Comparison of ENCODE assay signal across 1 cellular context in genomic region chr17:59845595-59846390, GRCh38.
TF ChIP-seq lines count a peak whose summit lies in the region.

No MANE protein-coding gene starts in this region.

TF ChIP-seq in K562, 482 proteins besides CTCF, POLR2A, EP300 and RAD21 (continued from another document and continues in another):
- TF ChIP-seq, protein P1, sequence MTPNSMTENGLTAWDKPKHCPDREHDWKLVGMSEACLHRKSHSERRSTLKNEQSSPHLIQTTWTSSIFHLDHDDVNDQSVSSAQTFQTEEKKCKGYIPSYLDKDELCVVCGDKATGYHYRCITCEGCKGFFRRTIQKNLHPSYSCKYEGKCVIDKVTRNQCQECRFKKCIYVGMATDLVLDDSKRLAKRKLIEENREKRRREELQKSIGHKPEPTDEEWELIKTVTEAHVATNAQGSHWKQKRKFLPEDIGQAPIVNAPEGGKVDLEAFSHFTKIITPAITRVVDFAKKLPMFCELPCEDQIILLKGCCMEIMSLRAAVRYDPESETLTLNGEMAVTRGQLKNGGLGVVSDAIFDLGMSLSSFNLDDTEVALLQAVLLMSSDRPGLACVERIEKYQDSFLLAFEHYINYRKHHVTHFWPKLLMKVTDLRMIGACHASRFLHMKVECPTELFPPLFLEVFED (CRISPR knock-in tag; conservative IDR thresholded peaks at IDR 0.05): 0 out of 2 replicates have a peak, but pooled peaks have one; percentile 11
- TF ChIP-seq PRDM10 (IDR thresholded peaks at IDR 0.05; ENCODE audit: partially characterized antibody) (no peak), GABPB1 (CRISPR knock-in tag; IDR thresholded peaks at IDR 0.05) (no peak), ZNF165 (CRISPR knock-in tag; IDR thresholded peaks at IDR 0.05; ENCODE audit: borderline replicate concordance) (no peak), RFX5 (IDR thresholded peaks at IDR 0.05; ENCODE audit: low read depth, low read length) (no peak), FOXP1 (CRISPR knock-in tag; IDR thresholded peaks at IDR 0.05) (0 out of 2 replicates have a peak, but pooled peaks have one; percentile 35), MYNN (IDR thresholded peaks at IDR 0.05) (no peak), MYNN (CRISPR knock-in tag; IDR thresholded peaks at IDR 0.05) (no peak), ZFP36 (IDR thresholded peaks at IDR 0.05; ENCODE audit: low read depth, low read length, partially characterized antibody) (no peak), GATAD2A (IDR thresholded peaks at IDR 0.05) (no peak), ZNF561 (CRISPR knock-in tag; conservative IDR thresholded peaks at IDR 0.05) (no peak; the same call in 1 of the 2 replicates), SP2 (IDR thresholded peaks at IDR 0.05; ENCODE audit: extremely low read depth, low read depth, low read length, poor library complexity, severe bottlenecking) (no peak), ZNF253 (CRISPR knock-in tag; conservative IDR thresholded peaks at IDR 0.05) (no peak), MCM3 (IDR thresholded peaks at IDR 0.05) (no peak), ATF3 (IDR thresholded peaks at IDR 0.05) (no peak), ATF3 (CRISPR knock-in tag; conservative IDR thresholded peaks at IDR 0.05) (no peak), KAT2B (IDR thresholded peaks at IDR 0.05; ENCODE audit: low read depth, low read length) (no peak), ZNF3 (CRISPR knock-in tag; IDR thresholded peaks at IDR 0.05) (no peak), ZKSCAN8 (CRISPR knock-in tag; IDR thresholded peaks at IDR 0.05) (peak; percentile 85), ZNF766 (CRISPR knock-in tag; conservative IDR thresholded peaks at IDR 0.05) (no peak), CLOCK (CRISPR knock-in tag; IDR thresholded peaks at IDR 0.05; ENCODE audit: borderline replicate concordance) (no peak), CEBPB (tag; IDR thresholded peaks at IDR 0.05) (no peak), PTRF (tag; IDR thresholded peaks at IDR 0.05) (no peak), ZNF431 (CRISPR knock-in tag; IDR thresholded peaks at IDR 0.05) (no peak), ZNF586 (CRISPR knock-in tag; conservative IDR thresholded peaks at IDR 0.05) (no peak), SUPT5H (IDR thresholded peaks at IDR 0.05) (0 out of 2 replicates have a peak, but pooled peaks have one; percentile 8), ZNF696 (CRISPR knock-in tag; conservative IDR thresholded peaks at IDR 0.05) (no peak), ZNF740 (CRISPR knock-in tag; IDR thresholded peaks at IDR 0.05) (no peak), ZNF740 (tag; IDR thresholded peaks at IDR 0.05) (no peak), SRF (CRISPR knock-in tag; IDR thresholded peaks at IDR 0.05) (no peak), TAF7 (tag; IDR thresholded peaks at IDR 0.05) (no peak), PCBP1 (IDR thresholded peaks at IDR 0.05; ENCODE audit: low read depth, low read length, poor library complexity, severe bottlenecking) (no peak), SMARCB1 (IDR thresholded peaks at IDR 0.05; ENCODE audit: insufficient read length, low read depth) (no peak), DPF2 (IDR thresholded peaks at IDR 0.05) (no peak), ZNF24 (IDR thresholded peaks at IDR 0.05) (no peak), ZNF239 (CRISPR knock-in tag; IDR thresholded peaks at IDR 0.05) (no peak), ZNF12 (CRISPR knock-in tag; IDR thresholded peaks at IDR 0.05) (no peak), ZNF175 (CRISPR knock-in tag; IDR thresholded peaks at IDR 0.05; ENCODE audit: low read depth) (no peak), ZBTB1 (CRISPR knock-in tag; IDR thresholded peaks at IDR 0.05; ENCODE audit: borderline replicate concordance, low read depth) (no peak), YY1 (IDR thresholded peaks at IDR 0.05; ENCODE audit: borderline replicate concordance in 1 of 3, control insufficient read depth in 1 of 3, extremely low read depth in 1 of 3, insufficient read depth in 3 of 3, insufficient read length in 1 of 3, insufficient replicate concordance in 2 of 3, low read depth in 1 of 3, low read length in 2 of 3) (no peak), NCOA4 (IDR thresholded peaks at IDR 0.05; ENCODE audit: partially characterized antibody) (no peak), RFX1 (IDR thresholded peaks at IDR 0.05) (no peak), PML (IDR thresholded peaks at IDR 0.05; ENCODE audit: low read length) (peak; percentile 42; the same call in 1 of the 2 replicates), CBX8 (IDR thresholded peaks at IDR 0.05; ENCODE audit: borderline replicate concordance, extremely low read depth, low read depth, low read length, poor library complexity, severe bottlenecking) (no peak), CTBP1 (IDR thresholded peaks at IDR 0.05; ENCODE audit: borderline replicate concordance) (no peak), LCOR (CRISPR knock-in tag; IDR thresholded peaks at IDR 0.05) (0 out of 2 replicates have a peak, but pooled peaks have one; percentile 63), HDAC8 (tag; IDR thresholded peaks at IDR 0.05) (no peak), ZNF146 (CRISPR knock-in tag; IDR thresholded peaks at IDR 0.05; ENCODE audit: unreplicated experiment) (no peak), CCAR2 (IDR thresholded peaks at IDR 0.05; ENCODE audit: low read depth, low read length) (no peak), MXI1 (IDR thresholded peaks at IDR 0.05; ENCODE audit: low read depth, low read length) (no peak), MEF2A (IDR thresholded peaks at IDR 0.05; ENCODE audit: control insufficient read depth, low read depth, low read length) (no peak), RBM34 (IDR thresholded peaks at IDR 0.05; ENCODE audit: borderline replicate concordance, insufficient read depth, low read length) (no peak), NFATC3 (IDR thresholded peaks at IDR 0.05) (0 out of 2 replicates have a peak, but pooled peaks have one; percentile 30), TCF3 (CRISPR knock-in tag; IDR thresholded peaks at IDR 0.05) (no peak), RFX7 (CRISPR knock-in tag; IDR thresholded peaks at IDR 0.05) (no peak), ZNF830 (CRISPR knock-in tag; IDR thresholded peaks at IDR 0.05) (no peak), IRF2 (CRISPR knock-in tag; IDR thresholded peaks at IDR 0.05) (no peak)
- TF ChIP-seq, protein P2, sequence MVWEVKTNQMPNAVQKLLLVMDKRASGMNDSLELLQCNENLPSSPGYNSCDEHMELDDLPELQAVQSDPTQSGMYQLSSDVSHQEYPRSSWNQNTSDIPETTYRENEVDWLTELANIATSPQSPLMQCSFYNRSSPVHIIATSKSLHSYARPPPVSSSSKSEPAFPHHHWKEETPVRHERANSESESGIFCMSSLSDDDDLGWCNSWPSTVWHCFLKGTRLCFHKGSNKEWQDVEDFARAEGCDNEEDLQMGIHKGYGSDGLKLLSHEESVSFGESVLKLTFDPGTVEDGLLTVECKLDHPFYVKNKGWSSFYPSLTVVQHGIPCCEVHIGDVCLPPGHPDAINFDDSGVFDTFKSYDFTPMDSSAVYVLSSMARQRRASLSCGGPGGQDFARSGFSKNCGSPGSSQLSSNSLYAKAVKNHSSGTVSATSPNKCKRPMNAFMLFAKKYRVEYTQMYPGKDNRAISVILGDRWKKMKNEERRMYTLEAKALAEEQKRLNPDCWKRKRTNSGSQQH (CRISPR knock-in tag; IDR thresholded peaks at IDR 0.05): no peak; the same call in 1 of the 2 replicates
- TF ChIP-seq, protein P3, sequence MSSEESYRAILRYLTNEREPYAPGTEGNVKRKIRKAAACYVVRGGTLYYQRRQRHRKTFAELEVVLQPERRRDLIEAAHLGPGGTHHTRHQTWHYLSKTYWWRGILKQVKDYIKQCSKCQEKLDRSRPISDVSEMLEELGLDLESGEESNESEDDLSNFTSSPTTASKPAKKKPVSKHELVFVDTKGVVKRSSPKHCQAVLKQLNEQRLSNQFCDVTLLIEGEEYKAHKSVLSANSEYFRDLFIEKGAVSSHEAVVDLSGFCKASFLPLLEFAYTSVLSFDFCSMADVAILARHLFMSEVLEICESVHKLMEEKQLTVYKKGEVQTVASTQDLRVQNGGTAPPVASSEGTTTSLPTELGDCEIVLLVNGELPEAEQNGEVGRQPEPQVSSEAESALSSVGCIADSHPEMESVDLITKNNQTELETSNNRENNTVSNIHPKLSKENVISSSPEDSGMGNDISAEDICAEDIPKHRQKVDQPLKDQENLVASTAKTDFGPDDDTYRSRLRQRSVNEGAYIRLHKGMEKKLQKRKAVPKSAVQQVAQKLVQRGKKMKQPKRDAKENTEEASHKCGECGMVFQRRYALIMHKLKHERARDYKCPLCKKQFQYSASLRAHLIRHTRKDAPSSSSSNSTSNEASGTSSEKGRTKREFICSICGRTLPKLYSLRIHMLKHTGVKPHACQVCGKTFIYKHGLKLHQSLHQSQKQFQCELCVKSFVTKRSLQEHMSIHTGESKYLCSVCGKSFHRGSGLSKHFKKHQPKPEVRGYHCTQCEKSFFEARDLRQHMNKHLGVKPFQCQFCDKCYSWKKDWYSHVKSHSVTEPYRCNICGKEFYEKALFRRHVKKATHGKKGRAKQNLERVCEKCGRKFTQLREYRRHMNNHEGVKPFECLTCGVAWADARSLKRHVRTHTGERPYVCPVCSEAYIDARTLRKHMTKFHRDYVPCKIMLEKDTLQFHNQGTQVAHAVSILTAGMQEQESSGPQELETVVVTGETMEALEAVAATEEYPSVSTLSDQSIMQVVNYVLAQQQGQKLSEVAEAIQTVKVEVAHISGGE (CRISPR knock-in tag; IDR thresholded peaks at IDR 0.05): peak in 2 of 3 experiments; percentile 5 to 93; a peak in 2 of 6 replicates
- TF ChIP-seq, protein P4, sequence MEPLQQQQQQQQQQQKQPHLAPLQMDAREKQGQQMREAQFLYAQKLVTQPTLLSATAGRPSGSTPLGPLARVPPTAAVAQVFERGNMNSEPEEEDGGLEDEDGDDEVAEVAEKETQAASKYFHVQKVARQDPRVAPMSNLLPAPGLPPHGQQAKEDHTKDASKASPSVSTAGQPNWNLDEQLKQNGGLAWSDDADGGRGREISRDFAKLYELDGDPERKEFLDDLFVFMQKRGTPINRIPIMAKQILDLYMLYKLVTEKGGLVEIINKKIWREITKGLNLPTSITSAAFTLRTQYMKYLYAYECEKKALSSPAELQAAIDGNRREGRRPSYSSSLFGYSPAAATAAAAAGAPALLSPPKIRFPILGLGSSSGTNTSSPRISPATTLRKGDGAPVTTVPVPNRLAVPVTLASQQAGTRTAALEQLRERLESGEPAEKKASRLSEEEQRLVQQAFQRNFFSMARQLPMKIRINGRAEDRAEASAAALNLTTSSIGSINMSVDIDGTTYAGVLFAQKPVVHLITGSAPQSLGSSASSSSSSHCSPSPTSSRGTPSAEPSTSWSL (CRISPR knock-in tag; IDR thresholded peaks at IDR 0.05; ENCODE audit: borderline replicate concordance): no peak
